In the genomic region with DNA sequence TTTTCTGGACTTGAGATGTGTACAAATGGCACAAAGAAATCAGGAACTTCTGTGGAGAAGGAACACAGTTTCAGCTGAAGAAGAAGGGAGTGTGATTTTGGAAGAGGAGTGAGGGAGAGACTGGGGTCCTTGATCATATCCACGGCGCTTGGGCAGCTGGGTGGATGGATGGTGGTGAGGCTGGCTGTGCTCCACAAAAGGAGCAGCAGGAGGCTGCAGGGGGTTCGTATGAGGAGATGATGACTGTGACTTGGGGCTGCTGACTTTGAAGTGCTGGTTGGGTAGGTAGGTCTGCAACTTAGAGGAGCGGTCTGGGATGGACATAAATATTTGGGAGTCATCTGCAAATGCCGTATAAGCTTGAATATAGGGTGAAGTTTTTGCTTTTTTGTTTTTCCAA, we compare ENCODE assay signal across 1 cellular context.
TF ChIP-seq lines count a peak whose summit lies in the region.

No MANE protein-coding gene starts in this region.

TF ChIP-seq in IMR-90, 13 proteins besides CTCF, POLR2A, EP300 and RAD21:
- TF ChIP-seq, protein P1, sequence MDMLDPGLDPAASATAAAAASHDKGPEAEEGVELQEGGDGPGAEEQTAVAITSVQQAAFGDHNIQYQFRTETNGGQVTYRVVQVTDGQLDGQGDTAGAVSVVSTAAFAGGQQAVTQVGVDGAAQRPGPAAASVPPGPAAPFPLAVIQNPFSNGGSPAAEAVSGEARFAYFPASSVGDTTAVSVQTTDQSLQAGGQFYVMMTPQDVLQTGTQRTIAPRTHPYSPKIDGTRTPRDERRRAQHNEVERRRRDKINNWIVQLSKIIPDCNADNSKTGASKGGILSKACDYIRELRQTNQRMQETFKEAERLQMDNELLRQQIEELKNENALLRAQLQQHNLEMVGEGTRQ (IDR thresholded peaks at IDR 0.05; ENCODE audit: low read depth, low read length) = no peak
- TF ChIP-seq RFX5 (IDR thresholded peaks at IDR 0.05; ENCODE audit: low read depth, low read length) = no peak
- TF ChIP-seq CHD1 (IDR thresholded peaks at IDR 0.05; ENCODE audit: low read depth, low read length) = no peak
- no peak for TF ChIP-seq SMC3 (IDR thresholded peaks at IDR 0.05; ENCODE audit: low read depth, low read length)
- TF ChIP-seq MAFK (IDR thresholded peaks at IDR 0.05; ENCODE audit: low read depth, low read length) = no peak
